ENCODE assay signal across 2 cellular contexts in the genomic region with DNA sequence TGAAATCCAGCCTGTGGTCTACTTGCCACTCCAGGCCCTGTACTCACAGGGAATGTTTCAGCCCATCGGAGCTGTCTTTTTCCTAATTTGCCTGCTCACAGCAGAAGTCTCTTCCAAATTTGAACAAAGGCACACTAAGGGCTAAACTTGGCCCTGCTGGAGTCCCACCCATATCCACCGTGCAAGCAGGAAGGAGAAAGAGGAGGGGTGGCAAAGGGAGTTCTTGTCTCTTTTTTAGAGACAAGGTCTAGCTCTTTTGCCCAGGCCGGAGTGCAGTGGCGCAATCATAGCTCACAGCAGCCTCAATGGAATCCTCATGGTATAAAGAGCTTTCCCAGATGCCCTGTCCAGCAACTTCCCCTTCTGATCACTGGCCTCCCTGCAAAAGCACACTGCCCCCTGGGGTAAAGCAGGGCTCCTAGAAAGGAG.
A peak's percentile ranks its signal among the peaks of the same experiment; 100 is the strongest.
TF ChIP-seq lines count a peak whose summit lies in the region.

No MANE protein-coding gene starts in this region.

TF ChIP-seq in HEK293, 187 proteins besides CTCF, POLR2A, EP300 and RAD21:
- TF ChIP-seq ZNF555 (tag by site-specific recombination; conservative IDR thresholded peaks at IDR 0.05), result no peak
- TF ChIP-seq, protein P1, sequence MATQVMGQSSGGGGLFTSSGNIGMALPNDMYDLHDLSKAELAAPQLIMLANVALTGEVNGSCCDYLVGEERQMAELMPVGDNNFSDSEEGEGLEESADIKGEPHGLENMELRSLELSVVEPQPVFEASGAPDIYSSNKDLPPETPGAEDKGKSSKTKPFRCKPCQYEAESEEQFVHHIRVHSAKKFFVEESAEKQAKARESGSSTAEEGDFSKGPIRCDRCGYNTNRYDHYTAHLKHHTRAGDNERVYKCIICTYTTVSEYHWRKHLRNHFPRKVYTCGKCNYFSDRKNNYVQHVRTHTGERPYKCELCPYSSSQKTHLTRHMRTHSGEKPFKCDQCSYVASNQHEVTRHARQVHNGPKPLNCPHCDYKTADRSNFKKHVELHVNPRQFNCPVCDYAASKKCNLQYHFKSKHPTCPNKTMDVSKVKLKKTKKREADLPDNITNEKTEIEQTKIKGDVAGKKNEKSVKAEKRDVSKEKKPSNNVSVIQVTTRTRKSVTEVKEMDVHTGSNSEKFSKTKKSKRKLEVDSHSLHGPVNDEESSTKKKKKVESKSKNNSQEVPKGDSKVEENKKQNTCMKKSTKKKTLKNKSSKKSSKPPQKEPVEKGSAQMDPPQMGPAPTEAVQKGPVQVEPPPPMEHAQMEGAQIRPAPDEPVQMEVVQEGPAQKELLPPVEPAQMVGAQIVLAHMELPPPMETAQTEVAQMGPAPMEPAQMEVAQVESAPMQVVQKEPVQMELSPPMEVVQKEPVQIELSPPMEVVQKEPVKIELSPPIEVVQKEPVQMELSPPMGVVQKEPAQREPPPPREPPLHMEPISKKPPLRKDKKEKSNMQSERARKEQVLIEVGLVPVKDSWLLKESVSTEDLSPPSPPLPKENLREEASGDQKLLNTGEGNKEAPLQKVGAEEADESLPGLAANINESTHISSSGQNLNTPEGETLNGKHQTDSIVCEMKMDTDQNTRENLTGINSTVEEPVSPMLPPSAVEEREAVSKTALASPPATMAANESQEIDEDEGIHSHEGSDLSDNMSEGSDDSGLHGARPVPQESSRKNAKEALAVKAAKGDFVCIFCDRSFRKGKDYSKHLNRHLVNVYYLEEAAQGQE (tag by site-specific recombination; IDR thresholded peaks at IDR 0.05), result 0 out of 2 replicates have a peak, but pooled peaks have one; percentile 37
- no peak for TF ChIP-seq SETDB1 (IDR thresholded peaks at IDR 0.05; ENCODE audit: insufficient read length, low read length)
- TF ChIP-seq TCF7L2 (IDR thresholded peaks at IDR 0.05; ENCODE audit: borderline replicate concordance, low read depth, low read length), result no peak
- no peak for TF ChIP-seq SP3 (tag by site-specific recombination; IDR thresholded peaks at IDR 0.05)
- no peak for TF ChIP-seq ZNF830 (tag by site-specific recombination; IDR thresholded peaks at IDR 0.05; ENCODE audit: low read depth)

TF ChIP-seq in K562, 482 proteins besides CTCF, POLR2A, EP300 and RAD21:
- TF ChIP-seq ZNF146 (CRISPR knock-in tag; IDR thresholded peaks at IDR 0.05; ENCODE audit: unreplicated experiment), result no peak
- peak; percentile 50; the same call in 1 of the 2 replicates for TF ChIP-seq CEBPB (tag; IDR thresholded peaks at IDR 0.05)
